In genomic region chr18:47930844-47931706, GRCh38 we compare ENCODE assay signal across 1 cellular context.
TF ChIP-seq lines count a peak whose summit lies in the region.

No MANE protein-coding gene starts in this region.

TF ChIP-seq in GM23338, 12 proteins besides CTCF, POLR2A, EP300 and RAD21 (continued from another document):
- no peak for TF ChIP-seq ZNF462 (CRISPR knock-in tag; IDR thresholded peaks at IDR 0.05)
